18 cellular contexts compared by ENCODE assay signal in genomic region chr7:63040966-63041610, GRCh38.
DNase-seq lines count a peak whose midpoint lies in the region; ATAC-seq and TF ChIP-seq lines count a peak whose summit lies in the region.
"Had no signal": no experiment of that assay in that cellular context is flagged by ENCODE, and none has a peak within 500 bp of the region (broad histone marks: within the 10 kb centered on the region; RNA-seq: fewer than 3 reads in every experiment).

No MANE protein-coding gene starts in this region.

- H3K9me3 Mint-ChIP-seq in osteocyte (ENCODE audit: unreplicated experiment) = peaks cover 66% of the 10 kb centered on the region
- peaks cover 28% of the 10 kb centered on the region for H3K9me3 Mint-ChIP-seq in type B pancreatic cell

- H3K36me3 Mint-ChIP-seq in osteocyte (ENCODE audit: unreplicated experiment) (no peaks in the 10 kb centered on the region), type B pancreatic cell (peaks cover 7% of the 10 kb centered on the region)
- H3K36me3 Mint-ChIP-seq: CD14-positive monocyte; CD4-positive, alpha-beta memory T cell had no signal

- no peaks in the 10 kb centered on the region for H3K27me3 Mint-ChIP-seq in osteocyte (ENCODE audit: unreplicated experiment)
- H3K27me3 Mint-ChIP-seq in type B pancreatic cell = no peaks in the 10 kb centered on the region
- H3K27me3 Mint-ChIP-seq: CD4-positive, alpha-beta memory T cell; IgD-negative memory B cell had no signal

- no peaks in the 10 kb centered on the region for H3K4me1 Mint-ChIP-seq in osteocyte (ENCODE audit: unreplicated experiment)
- H3K4me1 Mint-ChIP-seq in type B pancreatic cell (ENCODE audit: unreplicated experiment) = no peaks in the 10 kb centered on the region
- H3K4me1 Mint-ChIP-seq: CD14-positive monocyte; CD4-positive, alpha-beta memory T cell; IgD-negative memory B cell had no signal

- no peak for TF ChIP-seq CTCF in osteocyte (IDR thresholded peaks at IDR 0.05)
- no peak for TF ChIP-seq CTCF in type B pancreatic cell (conservative IDR thresholded peaks at IDR 0.05)

- intact Hi-C loops in cardiac septum (cut with DNase I) (no loop called here), left ventricle myocardium superior (cut with micrococcal nuclease) (no loop called here)

- ATAC-seq in left ventricle myocardium superior (no peak), HG02938 (IDR thresholded peaks at IDR 0.05; ENCODE audit: unreplicated experiment) (no peak), HG03045 (IDR thresholded peaks at IDR 0.05; ENCODE audit: unreplicated experiment) (no peak)
- ATAC-seq: GM12878, HCT116, HepG2 had no signal

- H3K27ac Mint-ChIP-seq in osteocyte (ENCODE audit: unreplicated experiment) = no peak overlapping the region
- no peak overlapping the region for H3K27ac Mint-ChIP-seq in type B pancreatic cell
- H3K27ac Mint-ChIP-seq: CD14-positive monocyte; CD4-positive, alpha-beta memory T cell; HFFc6; IgD-negative memory B cell had no signal

- DNase-seq in cardiac septum (ENCODE audit: low spot score) = peak; percentile 43
- DNase-seq in left ventricle myocardium superior = no peak
- DNase-seq in osteocyte (ENCODE audit: extremely low spot score, unreplicated experiment) = peak; percentile 83
- peak; percentile 66 for DNase-seq in type B pancreatic cell (ENCODE audit: extremely low spot score, unreplicated experiment)
- DNase-seq in 8988T = no peak
- DNase-seq: CD4-positive, alpha-beta memory T cell; DMS153; DMS79 treated with DMSO at 0.1 percent for 48 hours; GOT3; H7; HFFc6 had no signal

- no peak overlapping the region for H3K4me3 Mint-ChIP-seq in osteocyte (ENCODE audit: unreplicated experiment)
- H3K4me3 Mint-ChIP-seq in type B pancreatic cell = no peak overlapping the region
- H3K4me3 Mint-ChIP-seq: CD14-positive monocyte; CD4-positive, alpha-beta memory T cell; HFFc6; IgD-negative memory B cell had no signal

Comparison
In these comparisons a context has a peak if more than half of its experiments do, and no peak if none do; other contexts are left out.
1. DNase-seq: peak in cardiac septum (single experiment), osteocyte (single experiment) and type B pancreatic cell (single experiment); none in left ventricle myocardium superior (single experiment) and 8988T (single experiment).